Comparison of ENCODE assay signal across 14 cellular contexts in the genomic region with DNA sequence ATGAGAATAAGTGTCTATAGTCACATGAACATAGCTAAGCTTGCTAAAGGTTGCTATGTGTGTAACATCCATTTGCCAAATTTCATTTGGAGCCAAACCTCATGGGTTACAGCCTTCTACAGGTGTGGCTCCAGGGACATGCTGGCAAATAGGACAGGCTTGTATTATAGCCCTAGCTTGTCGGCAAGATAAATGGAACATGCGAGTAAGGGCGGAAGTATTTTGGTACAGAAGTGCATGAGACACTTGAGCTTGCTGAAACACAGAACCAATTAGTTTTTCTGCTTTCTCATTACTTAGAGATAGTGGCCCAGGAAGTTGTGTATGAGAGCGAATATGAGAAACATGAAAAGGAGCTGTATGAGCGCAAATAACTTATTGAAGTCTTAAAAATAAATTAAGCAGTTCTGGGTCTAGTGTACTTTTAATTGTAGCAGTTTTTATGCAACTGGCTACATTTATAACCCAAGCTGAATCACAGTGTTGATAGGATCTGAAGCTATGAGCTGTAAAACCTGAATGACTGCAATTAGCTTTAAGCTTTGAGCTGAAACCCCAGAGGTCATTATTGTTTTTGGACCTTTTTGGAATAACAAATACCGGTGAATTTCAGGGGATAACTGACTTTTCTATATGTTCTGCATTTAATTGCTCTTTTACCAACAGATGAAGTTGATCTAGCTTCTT.
"Had no signal": no experiment of that assay in that cellular context is flagged by ENCODE, and none has a peak within 500 bp of the region (broad histone marks: within the 10 kb centered on the region; RNA-seq: fewer than 3 reads in every experiment).

No MANE protein-coding gene starts in this region.

- H3K9me3 ChIP-seq: thoracic aorta, uterus had no signal

- H3K27me3 ChIP-seq: uterus had no signal

- H3K4me1 ChIP-seq: uterus had no signal

- DNase-seq: activated CD4-positive, alpha-beta memory T cell treated with anti-CD3 and anti-CD28 coated beads, Interleukin-2, amount 10 ng/mL, durations not matched to agents 7 days and 5 days; activated CD4-positive, alpha-beta T cell treated with anti-CD3 and anti-CD28 coated beads for 36 hours; activated naive CD4-positive, alpha-beta T cell treated with anti-CD3 and anti-CD28 coated beads for 36 hours; dermis blood vessel endothelial cell; immature natural killer cell; left cardiac atrium; mesenchymal stem cell; nephron progenitor cell; stimulated activated CD4-positive, alpha-beta T cell treated with anti-CD3 and anti-CD28 coated beads, Interleukin-4, amount 100 ng/mL, for 4 hours; stimulated activated naive CD8-positive, alpha-beta T cell treated with anti-CD3 and anti-CD28 coated beads, Interleukin-15, amount 100 ng/mL, for 72 hours; uterus; WERI-Rb-1 had no signal

- H3K27ac ChIP-seq: thoracic aorta, uterus, WERI-Rb-1 had no signal

- H3K36me3 ChIP-seq: thoracic aorta, uterus, WERI-Rb-1 had no signal

- H3K4me3 ChIP-seq: thoracic aorta, uterus had no signal

- ATAC-seq: activated CD4-positive, alpha-beta T cell treated with anti-CD3 and anti-CD28 coated beads for 36 hours; left cardiac atrium; SK-N-SH treated with all-trans-retinoic acid at 6 μM for 48 hours; stimulated activated naive CD8-positive, alpha-beta T cell treated with anti-CD3 and anti-CD28 coated beads, Interleukin-15, amount 100 ng/mL, for 72 hours had no signal
